ENCODE assay signal across 13 cellular contexts in the genomic region with DNA sequence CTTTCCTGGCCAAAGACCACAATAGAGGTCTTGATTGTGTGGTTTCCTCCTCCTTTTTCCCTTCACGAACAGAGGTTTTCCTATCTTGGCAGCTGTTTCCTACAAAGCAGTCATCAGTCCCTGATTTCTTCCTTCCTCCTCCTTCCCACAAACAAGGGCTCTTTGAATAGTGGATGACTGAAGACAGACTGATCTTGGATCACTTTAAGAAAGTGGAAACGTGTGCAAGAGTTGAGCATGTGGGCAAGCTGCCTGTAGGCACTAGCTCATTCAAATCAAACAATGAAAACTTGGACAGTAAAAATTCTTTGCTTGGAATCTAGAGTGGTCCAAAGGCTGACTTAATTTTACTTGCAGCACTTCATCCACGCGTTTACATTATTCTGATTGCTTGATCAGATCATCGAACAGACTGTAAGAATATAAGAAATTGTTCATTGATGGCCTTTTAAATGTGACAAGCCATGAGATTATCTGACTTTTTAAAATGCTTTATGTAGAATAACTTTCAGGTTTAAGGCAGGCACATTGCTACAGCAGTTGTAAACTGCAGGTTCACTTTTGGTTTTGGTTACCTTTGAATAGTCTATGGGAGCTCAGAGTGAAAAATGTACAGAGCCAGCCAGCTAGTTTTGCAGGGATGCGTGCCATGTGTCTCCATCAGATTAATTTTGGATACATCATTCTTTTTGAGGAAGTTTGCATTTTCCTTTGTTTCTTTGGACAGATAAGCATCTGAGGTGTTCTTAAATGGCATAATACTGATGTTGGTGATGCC. TPM values are rescaled to one million over a fixed set of nuclear protein-coding genes. Genes with fewer than 3 reads are reported as not detected.
DNase-seq lines count a peak whose midpoint lies in the region; TF ChIP-seq lines count a peak whose summit lies in the region.
"Had no signal": no experiment of that assay in that cellular context is flagged by ENCODE, and none has a peak within 500 bp of the region (broad histone marks: within the 10 kb centered on the region; RNA-seq: fewer than 3 reads in every experiment).

No MANE protein-coding gene starts in this region.

- H3K36me3 Mint-ChIP-seq in glutamatergic neuron (ENCODE audit: unreplicated experiment), result no peaks in the 10 kb centered on the region
- H3K36me3 Mint-ChIP-seq: activated naive CD8-positive, alpha-beta T cell had no signal

- no peak for TF ChIP-seq EP300 in stomach (IDR thresholded peaks at IDR 0.05)

- H3K4me3 Mint-ChIP-seq in glutamatergic neuron (ENCODE audit: unreplicated experiment), result peak overlapping the region; percentile 5
- H3K4me3 Mint-ChIP-seq: activated CD4-positive, alpha-beta memory T cell treated with anti-CD3 and anti-CD28 coated beads, Interleukin-2, amount 10 ng/mL, durations not matched to agents 7 days and 5 days; activated naive CD8-positive, alpha-beta T cell had no signal

- WGBS in stomach, 5 donors, result 33 to 39% (median 36%) methylated on average over 6 of the region's 6 CpGs

- intact Hi-C loops in head of caudate nucleus (cut with DNase I), result no loop called here
- intact Hi-C loops in stomach (cut with DNase I; ENCODE audit: low total_unique reads), result no loop called here

- H3K27ac ChIP-seq in stomach, result peak overlapping the region in 2 of 5 donors; percentile 2 to 5

- H3K9me3 ChIP-seq in adipocyte (ENCODE audit: control insufficient read depth, low read length), result no peaks in the 10 kb centered on the region
- no peaks in the 10 kb centered on the region for H3K9me3 ChIP-seq in stomach

- TF ChIP-seq CTCF in glutamatergic neuron (IDR thresholded peaks at IDR 0.05; ENCODE audit: partially characterized antibody, unreplicated experiment), result no peak
- TF ChIP-seq CTCF in stomach (IDR thresholded peaks at IDR 0.05), result no peak

- peak overlapping the region; percentile 68 for H3K4me3 ChIP-seq in adipocyte (ENCODE audit: low read length)
- H3K4me3 ChIP-seq in stomach, result no peak overlapping the region

- peak overlapping the region; percentile 33 for H3K9ac ChIP-seq in adipocyte (ENCODE audit: low read length)

- H3K27me3 Mint-ChIP-seq in glutamatergic neuron (ENCODE audit: unreplicated experiment), result peaks cover 2% of the 10 kb centered on the region
- H3K27me3 Mint-ChIP-seq: activated CD4-positive, alpha-beta memory T cell treated with anti-CD3 and anti-CD28 coated beads, Interleukin-2, amount 10 ng/mL, durations not matched to agents 7 days and 5 days; activated naive CD8-positive, alpha-beta T cell had no signal

- TF ChIP-seq POLR2A in stomach (IDR thresholded peaks at IDR 0.05), result no peak

- H3K27me3 ChIP-seq in adipocyte (replicated peaks; ENCODE audit: control insufficient read depth, insufficient read depth, low read length) (no peaks in the 10 kb centered on the region), stomach (no peaks in the 10 kb centered on the region)

- peak overlapping the region; percentile 60 for H3K27ac Mint-ChIP-seq in glutamatergic neuron (ENCODE audit: unreplicated experiment)
- H3K27ac Mint-ChIP-seq: activated CD4-positive, alpha-beta memory T cell treated with anti-CD3 and anti-CD28 coated beads, Interleukin-2, amount 10 ng/mL, durations not matched to agents 7 days and 5 days; activated naive CD8-positive, alpha-beta T cell had no signal

- DNase-seq in GM04503 (ENCODE audit: low read depth) (peak; percentile 12), adipocyte (ENCODE audit: low read depth) (peak; percentile 19), glutamatergic neuron (no peak), pulmonary artery endothelial cell (ENCODE audit: low read depth, low spot score) (peak; percentile 87), head of caudate nucleus (no peak), putamen (ENCODE audit: low spot score) (no peak), GM19238 (ENCODE audit: insufficient read length, low spot score) (no peak), stomach (no peak)
- DNase-seq: activated CD4-positive, alpha-beta memory T cell treated with anti-CD3 and anti-CD28 coated beads, Interleukin-2, amount 10 ng/mL, durations not matched to agents 7 days and 5 days; NCI-H1105 treated with DMSO at 0.1 percent for 48 hours; NCI-H82 had no signal

- peaks cover 24% of the 10 kb centered on the region for H3K4me1 Mint-ChIP-seq in glutamatergic neuron (ENCODE audit: low read depth, unreplicated experiment)
- H3K4me1 Mint-ChIP-seq: activated CD4-positive, alpha-beta memory T cell treated with anti-CD3 and anti-CD28 coated beads, Interleukin-2, amount 10 ng/mL, durations not matched to agents 7 days and 5 days had no signal

- no peaks in the 10 kb centered on the region for H3K9me3 Mint-ChIP-seq in glutamatergic neuron (ENCODE audit: unreplicated experiment)
- H3K9me3 Mint-ChIP-seq: activated CD4-positive, alpha-beta memory T cell treated with anti-CD3 and anti-CD28 coated beads, Interleukin-2, amount 10 ng/mL, durations not matched to agents 7 days and 5 days had no signal

- peaks cover 42% of the 10 kb centered on the region for H3K4me1 ChIP-seq in adipocyte (ENCODE audit: control insufficient read depth, insufficient read depth, low read length)
- peaks cover 4 to 55% (median 27%) of the 10 kb centered on the region in 4 donors for H3K4me1 ChIP-seq in stomach

- H3K36me3 ChIP-seq in adipocyte (ENCODE audit: control insufficient read depth, insufficient read depth, low read length, severe bottlenecking) (peaks cover 2% of the 10 kb centered on the region), stomach (no peaks in the 10 kb centered on the region)

RNA-seq across cellular contexts. Expression of a gene that starts 34.4 kb away (rescaled TPM):
- 71.2 TPM for total RNA-seq in glutamatergic neuron (ENCODE audit: unreplicated experiment)
- total RNA-seq in pulmonary artery endothelial cell, result 52.0 and 64.4 TPM in 2 replicates
- total RNA-seq in stomach, result 100 to 1,000 TPM in 2 of 5 donors, 10 to 100 TPM in 3; 13.6 to 173 (median 78.5) TPM
- polyA plus RNA-seq in stomach, result 10 to 100 TPM; 13.0 to 19.4 (median 15.7) TPM
- total RNA-seq: activated CD4-positive, alpha-beta memory T cell treated with anti-CD3 and anti-CD28 coated beads, Interleukin-2, amount 10 ng/mL, durations not matched to agents 7 days and 5 days; T-helper 1 cell treated with Interleukin-12 subunit alpha and Interleukin-12 subunit beta and Interleukin-4 antibody, amounts not matched to agents 30 ng/mL and 1 ng/mL, for 36 hours had no signal

Comparison
In these comparisons a context has a peak if more than half of its experiments do, and no peak if none do; other contexts are left out.
1. DNase-seq: peak in GM04503 (single experiment), adipocyte (single experiment) and pulmonary artery endothelial cell (single experiment); none in glutamatergic neuron (single experiment), head of caudate nucleus (0 of 42), putamen (single experiment), GM19238 (single experiment) and stomach (single experiment).